ENCODE assay signal across 10 cellular contexts in the genomic region with DNA sequence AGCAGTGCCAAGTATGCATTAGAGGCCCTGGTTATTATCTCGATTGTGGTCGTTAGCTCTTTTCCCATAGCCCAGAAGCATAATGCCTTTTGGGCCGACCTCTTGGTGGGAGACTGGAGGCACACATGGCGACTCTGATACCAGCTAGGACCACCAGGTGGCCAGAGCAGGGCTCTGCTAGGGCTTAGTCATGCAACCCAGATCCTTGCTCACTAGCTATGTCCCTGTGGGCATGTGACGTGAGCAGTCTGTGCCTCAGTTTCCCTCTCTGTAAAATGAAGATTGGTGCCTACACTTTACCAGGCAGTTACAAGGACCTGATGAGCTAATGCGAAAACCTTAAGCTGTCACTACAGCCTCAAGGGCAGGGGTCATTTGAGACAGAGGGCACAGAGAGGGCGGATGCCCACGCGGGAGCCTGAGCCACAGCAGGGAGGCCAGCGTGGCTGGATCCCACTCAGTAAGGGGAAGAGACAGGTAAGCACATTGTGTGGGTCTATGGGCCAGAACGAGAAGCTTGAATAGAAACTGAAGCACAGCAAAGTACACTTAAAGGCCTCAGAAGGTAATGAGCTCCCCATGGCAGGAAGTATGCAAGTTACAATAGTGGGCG. TPM values are rescaled to one million over a fixed set of nuclear protein-coding genes. Genes with fewer than 3 reads are reported as not detected.
A peak's percentile ranks its signal among the peaks of the same experiment; 100 is the strongest.
DNase-seq lines count a peak whose midpoint lies in the region; ATAC-seq and TF ChIP-seq lines count a peak whose summit lies in the region.
"Had no signal": no experiment of that assay in that cellular context is flagged by ENCODE, and none has a peak within 500 bp of the region (broad histone marks: within the 10 kb centered on the region; RNA-seq: fewer than 3 reads in every experiment).

No MANE protein-coding gene starts in this region.

- H3K27ac ChIP-seq in cardiac muscle cell (no peak overlapping the region), uterus (no peak overlapping the region), thyroid gland (no peak overlapping the region)
- H3K27ac ChIP-seq: neutrophil had no signal

- no peak for ATAC-seq in left ventricle myocardium superior
- no peak for ATAC-seq in GM21737 (IDR thresholded peaks at IDR 0.05; ENCODE audit: unreplicated experiment)

- TF ChIP-seq CTCF in cardiac muscle cell (IDR thresholded peaks at IDR 0.05; ENCODE audit: low read depth, low read length), result peak; percentile 26
- peak; percentile 22 for TF ChIP-seq CTCF in astrocyte of the cerebellum (IDR thresholded peaks at IDR 0.05; ENCODE audit: low read depth, low read length, missing control alignments)
- TF ChIP-seq CTCF in uterus (IDR thresholded peaks at IDR 0.05), result peak in 1 of 4 experiments; percentile 10
- no peak for TF ChIP-seq CTCF in thyroid gland (IDR thresholded peaks at IDR 0.05)

- DNase-seq in cardiac muscle cell (ENCODE audit: low read depth in 1 of 2, low spot score in 1 of 2) (peak in 1 of 2 donors; percentile 23), left ventricle myocardium superior (no peak), astrocyte of the cerebellum (ENCODE audit: low read depth) (no peak), islet precursor cell (peak; percentile 62), uterus (peak; percentile 9 to 10), thyroid gland (no peak), NCI-H2196 (lab: John Stamatoyannopoulos, UW; ENCODE audit: unreplicated experiment) (no peak)
- DNase-seq: CD4-positive, CD25-positive, alpha-beta regulatory T cell had no signal

- H3K9me3 ChIP-seq in cardiac muscle cell (ENCODE audit: low read depth) (no peaks in the 10 kb centered on the region), uterus (no peaks in the 10 kb centered on the region), thyroid gland (no peaks in the 10 kb centered on the region)
- H3K9me3 ChIP-seq: neutrophil had no signal

- H3K4me1 ChIP-seq in cardiac muscle cell (ENCODE audit: low read depth) (no peaks in the 10 kb centered on the region), uterus (peaks cover 0 to under 1% of the 10 kb centered on the region in 2 donors), thyroid gland (no peaks in the 10 kb centered on the region)

- H3K36me3 ChIP-seq in cardiac muscle cell (peaks cover 5% of the 10 kb centered on the region), uterus (no peaks in the 10 kb centered on the region), thyroid gland (peaks cover 6 to 10% of the 10 kb centered on the region in 2 donors)
- H3K36me3 ChIP-seq: neutrophil had no signal

- WGBS in thyroid gland, 2 donors, result 94 to 95% methylated on average over 12 of the region's 12 CpGs

- H3K4me3 ChIP-seq in cardiac muscle cell (no peak overlapping the region), astrocyte of the cerebellum (ENCODE audit: low read depth, low read length) (no peak overlapping the region), uterus (no peak overlapping the region), thyroid gland (replicated peaks in 1 of 3) (no peak overlapping the region)

- no peak for TF ChIP-seq POLR2A in uterus (IDR thresholded peaks at IDR 0.05)
- TF ChIP-seq POLR2A in thyroid gland (IDR thresholded peaks at IDR 0.05), result no peak

- in situ Hi-C loops in astrocyte of the cerebellum (cut with HindIII; ENCODE audit: low sequenced_read_pairs), result no loop called here

- H3K27me3 ChIP-seq in cardiac muscle cell, result no peaks in the 10 kb centered on the region
- H3K27me3 ChIP-seq in uterus, result no peaks in the 10 kb centered on the region
- H3K27me3 ChIP-seq in thyroid gland, result no peaks in the 10 kb centered on the region
- H3K27me3 ChIP-seq: neutrophil had no signal

- intact Hi-C loops in left ventricle myocardium superior (cut with micrococcal nuclease), result no loop called here
- intact Hi-C loops in uterus (cut with DNase I; ENCODE audit: low total_unique reads), result no loop called here
- intact Hi-C loops in thyroid gland (cut with DNase I), result no loop called here

RNA-seq across cellular contexts. Expression of a gene that starts 8.8 kb away (rescaled TPM):
- 9.5 and 16.5 TPM in 2 replicates for total RNA-seq in cardiac muscle cell
- 0.75 and 6.3 TPM in 2 replicates for polyA plus RNA-seq in cardiac muscle cell
- total RNA-seq in left ventricle myocardium superior, result 28.5 TPM
- 10 to 100 TPM in 3 of 4 donors, 1 to 10 TPM in 1; 1.9 to 23.4 (median 18.2) TPM for total RNA-seq in uterus
- total RNA-seq in thyroid gland, result 10 to 100 TPM; 20.6 to 49.2 (median 27.5) TPM
- total RNA-seq: CD4-positive, CD25-positive, alpha-beta regulatory T cell had no signal
- polyA plus RNA-seq: CD4-positive, CD25-positive, alpha-beta regulatory T cell had no signal

RNA-seq across cellular contexts. Expression of a gene that starts 46.3 kb away (rescaled TPM):
- total RNA-seq in cardiac muscle cell (not detected in 2 replicates), left ventricle myocardium superior (not detected), uterus (1 to 10 TPM in 1 of 4 donors, under 1 TPM in 1, not detected in 2; 0.98 to 2.8 TPM), thyroid gland (not detected)
- 0.09 TPM in 1 of 2 replicates, not detected in the other for polyA plus RNA-seq in cardiac muscle cell
- total RNA-seq: CD4-positive, CD25-positive, alpha-beta regulatory T cell had no signal
- polyA plus RNA-seq: CD4-positive, CD25-positive, alpha-beta regulatory T cell had no signal

Comparison
In these comparisons a context has a peak if more than half of its experiments do, and no peak if none do; other contexts are left out.
1. DNase-seq: peak in islet precursor cell (single experiment) and uterus (2 of 2); none in left ventricle myocardium superior (single experiment), astrocyte of the cerebellum (single experiment), thyroid gland (0 of 2) and NCI-H2196 (single experiment).
2. CTCF ChIP-seq: peak in cardiac muscle cell (single experiment) and astrocyte of the cerebellum (single experiment); none in thyroid gland (0 of 6).